In genomic region chr18:77082316-77082715, GRCh38 we compare ENCODE assay signal across 27 cellular contexts. TPM values are rescaled to one million over a fixed set of nuclear protein-coding genes. Genes with fewer than 3 reads are reported as not detected.
A peak's percentile ranks its signal among the peaks of the same experiment; 100 is the strongest.
DNase-seq lines count a peak whose midpoint lies in the region; ATAC-seq and TF ChIP-seq lines count a peak whose summit lies in the region.
"Had no signal": no experiment of that assay in that cellular context is flagged by ENCODE, and none has a peak within 500 bp of the region (broad histone marks: within the 10 kb centered on the region; RNA-seq: fewer than 3 reads in every experiment).

No MANE protein-coding gene starts in this region.

- H3K18ac ChIP-seq in trophoblast cell (ENCODE audit: low read length) = peak overlapping the region; percentile 74

- no peaks in the 10 kb centered on the region for H3K9me3 ChIP-seq in CD4-positive, alpha-beta T cell (ENCODE audit: control insufficient read depth, low read length)
- H3K9me3 ChIP-seq in DND-41 (ENCODE audit: insufficient read depth, low read length, severe bottlenecking) (no peaks in the 10 kb centered on the region), trophoblast cell (ENCODE audit: insufficient read depth, low read depth, low read length) (peaks cover 4% of the 10 kb centered on the region)
- H3K9me3 ChIP-seq: Caco-2, gastroesophageal sphincter, thoracic aorta had no signal

- H3K79me2 ChIP-seq in DND-41 (ENCODE audit: insufficient read depth, low read length) (peaks cover 78% of the 10 kb centered on the region), trophoblast cell (ENCODE audit: control insufficient read depth, insufficient read depth, low read length, poor library complexity) (no peaks in the 10 kb centered on the region)

- no peak for TF ChIP-seq CTCF in CD4-positive, alpha-beta T cell (IDR thresholded peaks at IDR 0.05)
- TF ChIP-seq CTCF in DND-41 (IDR thresholded peaks at IDR 0.05; ENCODE audit: borderline replicate concordance, extremely low read depth, low read length, poor library complexity, severe bottlenecking) = no peak

- H4K20me1 ChIP-seq in DND-41 (ENCODE audit: insufficient read depth, low read length) = no peaks in the 10 kb centered on the region

- no peak overlapping the region for H3K23ac ChIP-seq in trophoblast cell (ENCODE audit: low read length)

- peaks cover 4% of the 10 kb centered on the region for H3K79me1 ChIP-seq in trophoblast cell (ENCODE audit: low read length)

- intact Hi-C loops in CD4-positive, alpha-beta T cell (cut with DNase I, micrococcal nuclease) = no loop called here

- H3K4me1 ChIP-seq in DND-41 (ENCODE audit: insufficient read depth, low read length) (peaks cover 40% of the 10 kb centered on the region), trophoblast cell (ENCODE audit: control insufficient read depth in 1 of 2, insufficient read depth in 2 of 2, low read length in 2 of 2) (peaks cover 6 to 12% of the 10 kb centered on the region in 2 experiments)
- H3K4me1 ChIP-seq: Caco-2 had no signal

- no peaks in the 10 kb centered on the region for H3K27me3 ChIP-seq in CD4-positive, alpha-beta T cell (ENCODE audit: control insufficient read depth, insufficient read depth, low read length)
- no peaks in the 10 kb centered on the region for H3K27me3 ChIP-seq in DND-41 (ENCODE audit: insufficient read depth, low read length, poor library complexity)
- H3K27me3 ChIP-seq in trophoblast cell (ENCODE audit: insufficient read depth, low read length) = no peaks in the 10 kb centered on the region
- H3K27me3 ChIP-seq: gastroesophageal sphincter had no signal

- H3K4ac ChIP-seq in trophoblast cell (ENCODE audit: low read depth, low read length) = no peak overlapping the region

- POLR2A ChIA-PET in CD4-positive, alpha-beta T cell (lab: Charles Lee) = interaction anchor here (0.6 to 1.5 kb wide), 2 partner anchors 10 to 12 kb away, joined by 3 read pairs; no protein-coding TSS in a partner anchor

- no peak overlapping the region for H4K91ac ChIP-seq in trophoblast cell (ENCODE audit: low read depth, low read length)

- H3K27ac Mint-ChIP-seq in CD4-positive, alpha-beta T cell = peak overlapping the region; percentile 55
- H3K27ac Mint-ChIP-seq in central memory CD8-positive, alpha-beta T cell (ENCODE audit: low read depth) = peak overlapping the region; percentile 91
- H3K27ac Mint-ChIP-seq: activated naive CD4-positive, alpha-beta T cell treated with anti-CD3 and anti-CD28 coated beads, Interleukin-2, amount 10 ng/mL, durations not matched to agents 7 days and 5 days; nephron had no signal

- no peak overlapping the region for H4K8ac ChIP-seq in trophoblast cell (ENCODE audit: low read depth, low read length)

- H3K4me3 ChIP-seq in DND-41 (ENCODE audit: low read depth in 1 of 2, low read length in 2 of 2) (no peak overlapping the region), trophoblast cell (ENCODE audit: low read depth, low read length) (no peak overlapping the region)
- H3K4me3 ChIP-seq: gastroesophageal sphincter, thoracic aorta had no signal

- H2AFZ ChIP-seq in DND-41 (ENCODE audit: low read depth, low read length) = no peak overlapping the region
- H2AFZ ChIP-seq in trophoblast cell (ENCODE audit: insufficient read depth, low read length, poor library complexity) = no peak overlapping the region
- H2AFZ ChIP-seq: parathyroid adenoma had no signal

- H2AK5ac ChIP-seq in trophoblast cell (ENCODE audit: low read length) = no peak overlapping the region

- H3K9ac ChIP-seq in DND-41 (ENCODE audit: low read depth, low read length) (no peak overlapping the region), trophoblast cell (ENCODE audit: low read length) (no peak overlapping the region)
- H3K9ac ChIP-seq: parathyroid adenoma had no signal

- H2BK120ac ChIP-seq in trophoblast cell (ENCODE audit: insufficient read depth, low read length, poor library complexity) = no peak overlapping the region

- peaks cover 82% of the 10 kb centered on the region for H3K4me1 Mint-ChIP-seq in CD4-positive, alpha-beta T cell (ENCODE audit: low read depth)
- peaks cover 90% of the 10 kb centered on the region for H3K4me1 Mint-ChIP-seq in central memory CD8-positive, alpha-beta T cell

- no peak for DNase-seq in CD4-positive, alpha-beta T cell
- DNase-seq in DND-41 = no peak
- no peak for DNase-seq in central memory CD8-positive, alpha-beta T cell (ENCODE audit: low spot score in 2 of 2)
- DNase-seq in trophoblast cell = peak; percentile 51 to 85
- DNase-seq in A172 (ENCODE audit: low spot score) = no peak
- DNase-seq in NCI-H146 treated with DMSO at 0.1 percent for 48 hours (lab: John Stamatoyannopoulos, UW; ENCODE audit: unreplicated experiment) = no peak
- DNase-seq: activated naive CD4-positive, alpha-beta T cell treated with anti-CD3 and anti-CD28 coated beads, Interleukin-2, amount 10 ng/mL, durations not matched to agents 7 days and 5 days; amygdala; Caco-2; cortex of kidney; hypothalamus; left ventricle myocardium superior; midbrain; NCI-H1048; NCI-H187; NCI-H526; right cardiac atrium; SHP77 treated with DMSO at 0.1 percent for 48 hours; stimulated activated CD4-positive, alpha-beta T cell treated with anti-CD3 and anti-CD28 coated beads, Interleukin-4, amount 100 ng/mL, for 4 hours; stimulated activated naive CD4-positive, alpha-beta T cell treated with Interleukin-2 at 50 U/mL for 16 hours had no signal

- ATAC-seq in CD4-positive, alpha-beta T cell (ENCODE audit: poor library complexity) = no peak
- no peak for ATAC-seq in DND-41 (ENCODE audit: insufficient read depth, low read depth)
- ATAC-seq in central memory CD8-positive, alpha-beta T cell (replicated peaks; ENCODE audit: extremely low read depth, poor library complexity, severe bottlenecking) = no peak
- no peak for ATAC-seq in HG03280 (IDR thresholded peaks at IDR 0.05; ENCODE audit: unreplicated experiment)
- ATAC-seq: activated CD4-positive, CD25-positive, alpha-beta regulatory T cell treated with anti-CD3 and anti-CD28 coated beads, Interleukin-2, amount 50 U/mL, for 24 hours; gastroesophageal sphincter; left ventricle myocardium superior; Panc1; right cardiac atrium had no signal

- no peak overlapping the region for H3K4me3 Mint-ChIP-seq in CD4-positive, alpha-beta T cell
- H3K4me3 Mint-ChIP-seq in central memory CD8-positive, alpha-beta T cell = no peak overlapping the region
- H3K4me3 Mint-ChIP-seq: activated naive CD4-positive, alpha-beta T cell treated with anti-CD3 and anti-CD28 coated beads, Interleukin-2, amount 10 ng/mL, durations not matched to agents 7 days and 5 days; nephron had no signal

- H3K4me2 ChIP-seq in DND-41 (ENCODE audit: insufficient read depth, low read length) (no peak overlapping the region), trophoblast cell (ENCODE audit: low read length) (no peak overlapping the region)

- H3K9me3 Mint-ChIP-seq in CD4-positive, alpha-beta T cell = no peaks in the 10 kb centered on the region
- no peaks in the 10 kb centered on the region for H3K9me3 Mint-ChIP-seq in central memory CD8-positive, alpha-beta T cell
- H3K9me3 Mint-ChIP-seq: activated naive CD4-positive, alpha-beta T cell treated with anti-CD3 and anti-CD28 coated beads, Interleukin-2, amount 10 ng/mL, durations not matched to agents 7 days and 5 days had no signal

- CTCF ChIA-PET in CD4-positive, alpha-beta T cell (lab: Charles Lee) = no interaction called here

- H3K36me3 ChIP-seq in DND-41 (ENCODE audit: insufficient read depth, low read length) (peaks cover 14% of the 10 kb centered on the region), trophoblast cell (ENCODE audit: control insufficient read depth in 1 of 2, insufficient read depth in 2 of 2, low read length in 2 of 2) (peaks cover 0 to 3% of the 10 kb centered on the region in 2 experiments)
- H3K36me3 ChIP-seq: gastroesophageal sphincter, thoracic aorta had no signal

- no peak overlapping the region for H2BK5ac ChIP-seq in trophoblast cell (ENCODE audit: low read depth, low read length, poor library complexity)

- H2BK12ac ChIP-seq in trophoblast cell (ENCODE audit: low read length) = peak overlapping the region; percentile 50

- no peak overlapping the region for H4K12ac ChIP-seq in trophoblast cell (ENCODE audit: low read depth, low read length)

- H3K27ac ChIP-seq in CD4-positive, alpha-beta T cell (ENCODE audit: low read depth, low read length) = no peak overlapping the region
- H3K27ac ChIP-seq in DND-41 (ENCODE audit: low read length) (peak overlapping the region; percentile 22; the same call in 1 of the 2 replicates), trophoblast cell (ENCODE audit: low read depth, low read length) (no peak overlapping the region)
- H3K27ac ChIP-seq: gastroesophageal sphincter, parathyroid adenoma, thoracic aorta had no signal

- peaks cover 66% of the 10 kb centered on the region for H3K36me3 Mint-ChIP-seq in CD4-positive, alpha-beta T cell (ENCODE audit: low read depth)
- H3K36me3 Mint-ChIP-seq in central memory CD8-positive, alpha-beta T cell (ENCODE audit: insufficient read depth) = peaks cover 21% of the 10 kb centered on the region

- H3K14ac ChIP-seq in trophoblast cell (ENCODE audit: low read length) = no peak overlapping the region

- WGBS in trophoblast cell (ENCODE audit: extremely low coverage, insufficient coverage, insufficient read length) = no CpG with 5 or more reads among the region's 8 CpGs

- H3K27me3 Mint-ChIP-seq in CD4-positive, alpha-beta T cell = no peaks in the 10 kb centered on the region
- no peaks in the 10 kb centered on the region for H3K27me3 Mint-ChIP-seq in central memory CD8-positive, alpha-beta T cell
- H3K27me3 Mint-ChIP-seq: activated naive CD4-positive, alpha-beta T cell treated with anti-CD3 and anti-CD28 coated beads, Interleukin-2, amount 10 ng/mL, durations not matched to agents 7 days and 5 days had no signal

RNA-seq across cellular contexts. Expression of gene MBP, which starts 50.3 kb away (rescaled TPM):
- 10 to 100 TPM; 75.4 to 79.2 TPM for total RNA-seq in CD4-positive, alpha-beta T cell
- polyA plus RNA-seq in trophoblast cell (2013) = 8.4 and 9.2 TPM in 2 replicates
- total RNA-seq in A172 (2014; rRNA removed; shearing (Covaris generic)) = not detected in 2 replicates

Comparison
In these comparisons a context has a peak if more than half of its experiments do, and no peak if none do; other contexts are left out.
1. DNase-seq: peak in trophoblast cell (2 of 2); none in CD4-positive, alpha-beta T cell (0 of 10), DND-41 (single experiment), central memory CD8-positive, alpha-beta T cell (0 of 2), A172 (single experiment) and NCI-H146 treated with DMSO at 0.1 percent for 48 hours (single experiment).
2. RNA of gene MBP, which starts 50.3 kb away (total RNA-seq): 75.4 to 79.2 TPM in CD4-positive, alpha-beta T cell; not detected in A172; every median in the first group is over 10 times any median in the second.